In genomic region chr4:8230891-8231290, GRCh38 we compare ENCODE assay signal across 15 cellular contexts. TPM values are rescaled to one million over a fixed set of nuclear protein-coding genes. Genes with fewer than 3 reads are reported as not detected.
"Had no signal": no experiment of that assay in that cellular context is flagged by ENCODE, and none has a peak within 500 bp of the region (broad histone marks: within the 10 kb centered on the region; RNA-seq: fewer than 3 reads in every experiment).

No MANE protein-coding gene starts in this region.

- H3K4me3 ChIP-seq: ascending aorta, cardiac muscle cell, left ventricle myocardium inferior, psoas muscle, tibial artery, vagina had no signal

- H3K9me3 ChIP-seq: ascending aorta, left ventricle myocardium inferior, psoas muscle, tibial artery, vagina had no signal

- H3K4me3 Mint-ChIP-seq: activated CD8-positive, alpha-beta memory T cell treated with anti-CD3 and anti-CD28 coated beads, Interleukin-2, amount 10 ng/mL, durations not matched to agents 7 days and 5 days; activated naive CD4-positive, alpha-beta T cell treated with anti-CD3 and anti-CD28 coated beads, Interleukin-2, amount 10 ng/mL, durations not matched to agents 7 days and 5 days had no signal

- H3K36me3 ChIP-seq: ascending aorta, cardiac muscle cell had no signal

- DNase-seq: activated CD4-positive, alpha-beta T cell treated with anti-CD3 and anti-CD28 coated beads, Interleukin-2, amount 50 U/mL, for 48 hours; activated CD8-positive, alpha-beta memory T cell treated with anti-CD3 and anti-CD28 coated beads, Interleukin-2, amount 10 ng/mL, durations not matched to agents 7 days and 5 days; activated naive CD4-positive, alpha-beta T cell treated with anti-CD3 and anti-CD28 coated beads, Interleukin-2, amount 10 ng/mL, durations not matched to agents 7 days and 5 days; activated T-cell treated with anti-CD3 and anti-CD28 coated beads, Interleukin-2, amount 50 U/mL, for 1 hour; hypothalamus; left ventricle myocardium inferior; mesenchymal stem cell; T-helper 1 cell; tibial artery had no signal

- H3K27ac ChIP-seq: ascending aorta, cardiac muscle cell, left ventricle myocardium inferior, psoas muscle, tibial artery, vagina had no signal

- H3K27ac Mint-ChIP-seq: activated CD8-positive, alpha-beta memory T cell treated with anti-CD3 and anti-CD28 coated beads, Interleukin-2, amount 10 ng/mL, durations not matched to agents 7 days and 5 days had no signal

- H3K9me3 Mint-ChIP-seq: activated naive CD4-positive, alpha-beta T cell treated with anti-CD3 and anti-CD28 coated beads, Interleukin-2, amount 10 ng/mL, durations not matched to agents 7 days and 5 days had no signal

- H3K27me3 ChIP-seq: ascending aorta, cardiac muscle cell, vagina had no signal

- H3K36me3 Mint-ChIP-seq: activated CD8-positive, alpha-beta memory T cell treated with anti-CD3 and anti-CD28 coated beads, Interleukin-2, amount 10 ng/mL, durations not matched to agents 7 days and 5 days; activated naive CD4-positive, alpha-beta T cell treated with anti-CD3 and anti-CD28 coated beads, Interleukin-2, amount 10 ng/mL, durations not matched to agents 7 days and 5 days had no signal

- ATAC-seq: activated CD8-positive, alpha-beta memory T cell treated with anti-CD3 and anti-CD28 coated beads, Interleukin-2, amount 10 ng/mL, durations not matched to agents 7 days and 5 days; psoas muscle; sciatic nerve had no signal

RNA-seq across cellular contexts. Expression of gene SH3TC1, which starts 31.8 kb away (rescaled TPM):
- polyA plus RNA-seq: neural cell had no signal

RNA-seq across cellular contexts. Expression of gene HTRA3, which starts 38.7 kb away (rescaled TPM):
- total RNA-seq: activated CD8-positive, alpha-beta memory T cell treated with anti-CD3 and anti-CD28 coated beads, Interleukin-2, amount 10 ng/mL, durations not matched to agents 7 days and 5 days had no signal
- polyA plus RNA-seq: neural cell had no signal
